28 cellular contexts compared by ENCODE assay signal in genomic region chr3:111706527-111706926, GRCh38.
"Had no signal": no experiment of that assay in that cellular context is flagged by ENCODE, and none has a peak within 500 bp of the region (broad histone marks: within the 10 kb centered on the region; RNA-seq: fewer than 3 reads in every experiment).

No MANE protein-coding gene starts in this region.

- H3K4me2 ChIP-seq: neural progenitor cell had no signal

- DNase-seq: activated CD4-positive, alpha-beta memory T cell treated with anti-CD3 and anti-CD28 coated beads for 36 hours; activated CD4-positive, alpha-beta T cell treated with anti-CD3 and anti-CD28 coated beads, Interleukin-2, amount 10 ng/mL, durations not matched to agents 24 days and 14 days; activated CD4-positive, CD25-positive, alpha-beta regulatory T cell treated with anti-CD3 and anti-CD28 coated beads, Interleukin-2, amount 50 U/mL, for 72 hours; activated gamma-delta T cell; activated naive CD4-positive, alpha-beta T cell treated with anti-CD3 and anti-CD28 coated beads, Interleukin-2, amount 50 U/mL, for 16 hours; adrenal gland; aorta; body of pancreas; cerebellar nuclear complex; colonic mucosa; effector CD8-positive, alpha-beta T cell; esophagus squamous epithelium; foreskin melanocyte; left lung; lower lobe of right lung; mesenchymal stem cell; naive thymus-derived CD8-positive, alpha-beta T cell; occipital lobe; right cardiac atrium; spleen; stomach; T1000; thyroid gland; upper lobe of left lung had no signal

- H3K9me3 ChIP-seq: adrenal gland, body of pancreas, colonic mucosa, esophagus squamous epithelium, left lung, lower lobe of right lung, spleen, stomach, thyroid gland, upper lobe of left lung, vagina had no signal

- H2AFZ ChIP-seq: neural progenitor cell had no signal

- H3K4me1 Mint-ChIP-seq: neural progenitor cell had no signal

- H3K9ac ChIP-seq: neural progenitor cell had no signal

- H3K36me3 Mint-ChIP-seq: activated CD4-positive, alpha-beta memory T cell treated with anti-CD3 and anti-CD28 coated beads for 36 hours; neural progenitor cell had no signal

- H3K4me1 ChIP-seq: adrenal gland, body of pancreas, esophagus squamous epithelium, left lung, lower lobe of right lung, neural progenitor cell, spleen, stomach, thyroid gland, upper lobe of left lung, vagina had no signal

- H3K27me3 Mint-ChIP-seq: activated CD4-positive, alpha-beta memory T cell treated with anti-CD3 and anti-CD28 coated beads for 36 hours; activated CD4-positive, alpha-beta T cell treated with anti-CD3 and anti-CD28 coated beads, Interleukin-2, amount 10 ng/mL, durations not matched to agents 24 days and 14 days; naive thymus-derived CD8-positive, alpha-beta T cell had no signal

- H3K4me3 Mint-ChIP-seq: activated CD4-positive, alpha-beta memory T cell treated with anti-CD3 and anti-CD28 coated beads for 36 hours; activated CD4-positive, alpha-beta T cell treated with anti-CD3 and anti-CD28 coated beads, Interleukin-2, amount 10 ng/mL, durations not matched to agents 24 days and 14 days; activated T-helper 1 cell treated with anti-CD3 and anti-CD28 coated beads, Interleukin-12 subunit alpha, Interleukin-12 subunit beta, Interleukin-2, Interleukin-4 antibody, amounts not matched to agents 30 ng/mL and 10 ng/mL and 1 ng/mL, durations not matched to agents 14 hours and 24 hours and 36 hours; naive thymus-derived CD8-positive, alpha-beta T cell; neural progenitor cell had no signal

- H3K27me3 ChIP-seq: adrenal gland, body of pancreas, colonic mucosa, esophagus squamous epithelium, left lung, neural progenitor cell, spleen, stomach, thyroid gland, upper lobe of left lung, vagina had no signal

- ATAC-seq: body of pancreas; left lung; lower lobe of right lung; naive thymus-derived CD8-positive, alpha-beta T cell; right cardiac atrium had no signal

- H3K9me3 Mint-ChIP-seq: activated CD4-positive, alpha-beta memory T cell treated with anti-CD3 and anti-CD28 coated beads for 36 hours; activated CD4-positive, alpha-beta T cell treated with anti-CD3 and anti-CD28 coated beads, Interleukin-2, amount 10 ng/mL, durations not matched to agents 24 days and 14 days; activated T-helper 1 cell treated with anti-CD3 and anti-CD28 coated beads, Interleukin-12 subunit alpha, Interleukin-12 subunit beta, Interleukin-2, Interleukin-4 antibody, amounts not matched to agents 30 ng/mL and 10 ng/mL and 1 ng/mL, durations not matched to agents 14 hours and 24 hours and 36 hours; naive thymus-derived CD8-positive, alpha-beta T cell; neural progenitor cell had no signal

- H3K27ac Mint-ChIP-seq: activated CD4-positive, alpha-beta memory T cell treated with anti-CD3 and anti-CD28 coated beads for 36 hours; activated CD4-positive, alpha-beta T cell treated with anti-CD3 and anti-CD28 coated beads, Interleukin-2, amount 10 ng/mL, durations not matched to agents 24 days and 14 days; activated T-helper 1 cell treated with anti-CD3 and anti-CD28 coated beads, Interleukin-12 subunit alpha, Interleukin-12 subunit beta, Interleukin-2, Interleukin-4 antibody, amounts not matched to agents 30 ng/mL and 10 ng/mL and 1 ng/mL, durations not matched to agents 14 hours and 24 hours and 36 hours; neural progenitor cell had no signal

- H3K27ac ChIP-seq: adrenal gland, body of pancreas, colonic mucosa, epithelial cell of prostate, esophagus squamous epithelium, left lung, lower lobe of right lung, neural progenitor cell, spleen, stomach, thyroid gland, upper lobe of left lung, vagina had no signal
